ENCODE assay signal across 10 cellular contexts in genomic region chr16:56861092-56861610, GRCh38. TPM values are rescaled to one million over a fixed set of nuclear protein-coding genes. Genes with fewer than 3 reads are reported as not detected.
DNase-seq lines count a peak whose midpoint lies in the region; ATAC-seq lines count a peak whose summit lies in the region.
"Had no signal": no experiment of that assay in that cellular context is flagged by ENCODE, and none has a peak within 500 bp of the region (broad histone marks: within the 10 kb centered on the region; RNA-seq: fewer than 3 reads in every experiment).

No MANE protein-coding gene starts in this region.

- H3K27ac Mint-ChIP-seq in activated CD4-positive, alpha-beta memory T cell treated with anti-CD3 and anti-CD28 coated beads for 36 hours, result peak overlapping the region; percentile 54
- peak overlapping the region; percentile 71 to 97 (median 92) for H3K27ac Mint-ChIP-seq in naive B cell

- no peak overlapping the region for H3K4me3 Mint-ChIP-seq in activated CD4-positive, alpha-beta memory T cell treated with anti-CD3 and anti-CD28 coated beads for 36 hours
- H3K4me3 Mint-ChIP-seq in naive B cell, result peak overlapping the region in 4 of 8 donors; percentile 20 to 84 (median 79)

- ATAC-seq in HG03097 (IDR thresholded peaks at IDR 0.05; ENCODE audit: low FRiP score, unreplicated experiment) (peak; percentile 3), naive B cell (ENCODE audit: low read depth in 2 of 2) (no peak), GM21390 (IDR thresholded peaks at IDR 0.05; ENCODE audit: unreplicated experiment) (no peak), HG03108 (IDR thresholded peaks at IDR 0.05; ENCODE audit: unreplicated experiment) (no peak)

- DNase-seq in Caki2 (ENCODE audit: low read depth), result peak; percentile 27
- no peak for DNase-seq in activated CD4-positive, alpha-beta memory T cell treated with anti-CD3 and anti-CD28 coated beads for 36 hours
- DNase-seq in naive B cell, result no peak
- no peak for DNase-seq in DMS153 (lab: John Stamatoyannopoulos, UW)
- no peak for DNase-seq in AG08396 (ENCODE audit: low spot score)
- DNase-seq: GM23248 had no signal

- peaks cover 40% of the 10 kb centered on the region for H3K4me1 Mint-ChIP-seq in activated CD4-positive, alpha-beta memory T cell treated with anti-CD3 and anti-CD28 coated beads for 36 hours (ENCODE audit: low read depth)
- H3K4me1 Mint-ChIP-seq in naive B cell, result peaks cover 12 to 30% (median 28%) of the 10 kb centered on the region in 3 donors

- intact Hi-C loops in activated CD4-positive, alpha-beta memory T cell treated with anti-CD3 and anti-CD28 coated beads for 36 hours (cut with micrococcal nuclease), result loop anchor here (5.0 kb wide), 1 partner anchor 56 kb away; no protein-coding TSS in a partner anchor

- no peaks in the 10 kb centered on the region for H3K36me3 Mint-ChIP-seq in activated CD4-positive, alpha-beta memory T cell treated with anti-CD3 and anti-CD28 coated beads for 36 hours
- no peaks in the 10 kb centered on the region for H3K36me3 Mint-ChIP-seq in naive B cell

- CTCF ChIA-PET in activated CD4-positive, alpha-beta memory T cell treated with anti-CD3 and anti-CD28 coated beads for 36 hours (lab: Charles Lee), result interaction anchor here (1.0 to 2.0 kb wide), 3 partner anchors 8 to 104 kb away, joined by 3 to 5 read pairs (median 4); no protein-coding TSS in a partner anchor

- in situ Hi-C loops in Caki2 (cut with HindIII; ENCODE audit: low pct_unique_long_range_greater_than_20kb, low sequenced_read_pairs), result no loop called here

- no peaks in the 10 kb centered on the region for H3K9me3 Mint-ChIP-seq in activated CD4-positive, alpha-beta memory T cell treated with anti-CD3 and anti-CD28 coated beads for 36 hours
- H3K9me3 Mint-ChIP-seq in naive B cell, result peaks cover 0 to 2% (median 0%) of the 10 kb centered on the region in 7 donors

- H3K27me3 Mint-ChIP-seq in activated CD4-positive, alpha-beta memory T cell treated with anti-CD3 and anti-CD28 coated beads for 36 hours, result no peaks in the 10 kb centered on the region
- no peaks in the 10 kb centered on the region for H3K27me3 Mint-ChIP-seq in naive B cell

- POLR2A ChIA-PET in activated CD4-positive, alpha-beta memory T cell treated with anti-CD3 and anti-CD28 coated beads for 36 hours (lab: Charles Lee), result no interaction called here

RNA-seq across cellular contexts. Expression of gene SLC12A3, which starts 3.9 kb away (rescaled TPM):
- not detected in 2 replicates for total RNA-seq in Caki2 (2014; rRNA removed; shearing (Covaris generic); ENCODE audit: low replicate concordance)
- total RNA-seq in activated CD4-positive, alpha-beta memory T cell treated with anti-CD3 and anti-CD28 coated beads for 36 hours, result not detected
- under 1 TPM in 3 of 6 donors, not detected in 3; 0.10 to 0.57 (median 0.26) TPM for polyA plus RNA-seq in naive B cell (ENCODE audit: low read depth in 6 of 6)
- total RNA-seq: epithelial cell of proximal tubule, GM23248 had no signal
- polyA plus RNA-seq: GM23248 had no signal
